ENCODE assay signal across 1 cellular context in the genomic region with DNA sequence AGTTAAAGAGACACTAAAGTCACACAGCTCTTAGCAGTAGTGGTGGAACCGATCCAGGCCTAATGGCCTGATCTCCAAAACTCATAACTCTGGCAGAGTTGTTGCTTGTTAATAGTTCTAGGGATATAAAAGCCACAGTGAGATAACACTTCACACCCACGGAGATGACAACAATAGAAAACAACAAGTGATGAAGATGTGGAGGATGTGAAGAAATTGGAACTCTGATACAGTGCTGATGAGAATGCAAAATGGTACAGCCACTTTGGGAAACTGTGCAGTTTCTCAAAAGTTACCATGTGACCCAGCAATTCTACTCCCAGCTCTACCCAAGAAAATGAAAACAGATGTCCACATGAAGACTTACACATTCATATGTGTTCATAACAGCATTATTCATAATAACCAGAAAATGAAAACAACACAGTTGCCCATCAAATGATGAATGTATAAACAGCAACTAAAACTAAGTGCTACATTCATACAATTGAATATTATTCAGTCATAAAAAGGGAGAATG.
TF ChIP-seq lines count a peak whose summit lies in the region.

No MANE protein-coding gene starts in this region.

TF ChIP-seq in GM23338, 12 proteins besides CTCF, POLR2A, EP300 and RAD21 (continued from another document):
- TF ChIP-seq EZH2 (IDR thresholded peaks at IDR 0.05; ENCODE audit: low read depth, unreplicated experiment) (no peak), ZNF114 (CRISPR knock-in tag; IDR thresholded peaks at IDR 0.05) (no peak), POLR2AphosphoS5 (IDR thresholded peaks at IDR 0.05; ENCODE audit: low read depth) (no peak), ZNF331 (CRISPR knock-in tag; IDR thresholded peaks at IDR 0.05; ENCODE audit: low read depth) (no peak), STAT1 (IDR thresholded peaks at IDR 0.05; ENCODE audit: unreplicated experiment) (no peak), ETS1 (IDR thresholded peaks at IDR 0.05) (no peak), JUNB (IDR thresholded peaks at IDR 0.05; ENCODE audit: unreplicated experiment) (no peak)
